1 cellular context compared by ENCODE assay signal in the genomic region with DNA sequence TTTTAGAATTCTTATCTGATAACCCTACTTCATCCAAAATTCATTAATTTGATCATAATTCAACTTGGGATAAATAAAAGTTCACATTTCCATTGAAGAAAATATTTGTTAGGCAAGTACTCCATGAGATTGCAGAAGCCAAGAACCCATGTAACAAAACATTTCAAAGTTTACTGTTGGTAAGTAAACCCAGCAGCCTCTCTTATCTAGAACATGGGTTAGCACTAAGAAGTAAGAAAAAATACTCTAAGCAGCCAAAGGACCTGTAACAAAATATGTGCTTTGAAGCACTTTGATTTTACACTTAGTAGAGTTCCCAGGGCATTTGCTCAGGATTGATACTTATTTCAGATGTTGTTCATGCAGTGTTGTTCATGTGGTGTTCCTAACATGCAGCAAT.
TF ChIP-seq lines count a peak whose summit lies in the region.

No MANE protein-coding gene starts in this region.

TF ChIP-seq in K562, 482 proteins besides CTCF, POLR2A, EP300 and RAD21:
- TF ChIP-seq EP400 (IDR thresholded peaks at IDR 0.05) = no peak
- no peak for TF ChIP-seq POU5F1 (IDR thresholded peaks at IDR 0.05; ENCODE audit: borderline replicate concordance, low read depth, low read length, partially characterized antibody)
- TF ChIP-seq SIX5 (IDR thresholded peaks at IDR 0.05; ENCODE audit: borderline replicate concordance in 1 of 2, insufficient read depth in 1 of 2, low read depth in 1 of 2, low read length in 2 of 2) = no peak
- TF ChIP-seq HCFC1 (IDR thresholded peaks at IDR 0.05; ENCODE audit: low read depth, low read length) = no peak
- no peak for TF ChIP-seq ZNF696 (CRISPR knock-in tag; conservative IDR thresholded peaks at IDR 0.05)
- no peak for TF ChIP-seq CBX1 (IDR thresholded peaks at IDR 0.05; ENCODE audit: low read depth)
TF ChIP-seq in K562: peak in this region for 0.
